In genomic region chr9:136991993-136992818, GRCh38 we compare ENCODE assay signal across 8 cellular contexts. TPM values are rescaled to one million over a fixed set of nuclear protein-coding genes. Genes with fewer than 3 reads are reported as not detected.
DNase-seq lines count a peak whose midpoint lies in the region; ATAC-seq and TF ChIP-seq lines count a peak whose summit lies in the region.

PAXX (plus strand) TSS chr9:136992422; CDS start chr9:136992444, 22 bp downstream.

- H2AFZ ChIP-seq in Karpas-422 (ENCODE audit: low read length) = peak within 1 kb of the TSS; percentile 63; the same call in 1 of the 2 replicates

- WGBS in stomach, 5 donors = 0 to 2% (median 0%) methylated on average over 29 to 92 of the region's 92 CpGs

- H3K27ac ChIP-seq in Karpas-422 (ENCODE audit: low read length) (0 out of 2 replicates have a peak within 1 kb of the TSS, but pooled peaks have one; percentile 25), stomach (peak within 1 kb of the TSS; percentile 92 to 94 (median 94))

- TF ChIP-seq EP300 in stomach (IDR thresholded peaks at IDR 0.05) = no peak

- H3K79me2 ChIP-seq in Karpas-422 (ENCODE audit: low read length) = 0 out of 2 replicates have a peak, but pooled peaks cover 5% of the 10 kb centered on the region

- H3K4me3 ChIP-seq in Karpas-422 (ENCODE audit: low read length) (peak within 1 kb of the TSS; percentile 90), fibroblast of villous mesenchyme (ENCODE audit: low read depth, low read length) (peak within 1 kb of the TSS; percentile 67), stomach (peak within 1 kb of the TSS; percentile 67 to 84 (median 73))

- H3K36me3 Mint-ChIP-seq in neural crest cell (ENCODE audit: low read depth) = no peaks in the 10 kb centered on the region

- no peaks in the 10 kb centered on the region for H3K9me3 Mint-ChIP-seq in neural crest cell

- H3K4me2 ChIP-seq in Karpas-422 (ENCODE audit: low read depth, low read length, poor library complexity, severe bottlenecking) = peak within 1 kb of the TSS; percentile 97

- peaks cover 21% of the 10 kb centered on the region for H3K4me1 ChIP-seq in Karpas-422 (ENCODE audit: low read length)
- H3K4me1 ChIP-seq in stomach = peaks cover 43 to 53% (median 50%) of the 10 kb centered on the region in 4 donors

- TF ChIP-seq POLR2A in stomach (IDR thresholded peaks at IDR 0.05) = no peak

- intact Hi-C loops in stomach (cut with DNase I; ENCODE audit: low total_unique reads) = no loop called here

- H3K4me1 Mint-ChIP-seq in neural crest cell = peaks cover 3% of the 10 kb centered on the region

- H3K9me3 ChIP-seq in Karpas-422 (ENCODE audit: low read length) (no peaks in the 10 kb centered on the region), stomach (no peaks in the 10 kb centered on the region)

- no peak for TF ChIP-seq CTCF in fibroblast of villous mesenchyme (IDR thresholded peaks at IDR 0.05; ENCODE audit: insufficient read depth, low read depth, low read length)
- TF ChIP-seq CTCF in neural crest cell (conservative IDR thresholded peaks at IDR 0.05) = no peak
- no peak for TF ChIP-seq CTCF in stomach (IDR thresholded peaks at IDR 0.05)

- H3K27me3 Mint-ChIP-seq in neural crest cell (ENCODE audit: low read depth) = peaks cover 3% of the 10 kb centered on the region

- H3K36me3 ChIP-seq in Karpas-422 (ENCODE audit: insufficient read depth, low read length) (no peaks in the 10 kb centered on the region), stomach (peaks cover 0 to 15% (median 11%) of the 10 kb centered on the region in 4 donors)

- ATAC-seq in GM21786 (IDR thresholded peaks at IDR 0.05; ENCODE audit: unreplicated experiment) = peak; percentile 67

- DNase-seq in EL (peak; percentile 89), Karpas-422 (peak; percentile 97), SHP77 (lab: John Stamatoyannopoulos, UW) (peak; percentile 69 to 91), fibroblast of villous mesenchyme (ENCODE audit: low read depth) (peak; percentile 94), neural crest cell (ENCODE audit: low read depth, low spot score) (peak; percentile 92), stomach (peak; percentile 94)
- peak; percentile 98 for DNase-seq in activated effector memory CD4-positive, alpha-beta T cell treated with anti-CD3 and anti-CD28 coated beads, Interleukin-2, amount 50 U/mL, for 16 hours

- peak within 1 kb of the TSS; percentile 88 for H3K4me3 Mint-ChIP-seq in neural crest cell

- H3K27me3 ChIP-seq in Karpas-422 (ENCODE audit: low read length) (no peaks in the 10 kb centered on the region), stomach (peaks cover 0 to 42% (median 0%) of the 10 kb centered on the region in 3 donors)

- peak within 1 kb of the TSS; percentile 84 for H3K9ac ChIP-seq in Karpas-422 (ENCODE audit: low read length)

- H4K20me1 ChIP-seq in Karpas-422 (ENCODE audit: insufficient read depth, low read depth, low read length) = peaks cover 6% of the 10 kb centered on the region; the same call in 1 of the 2 replicates

- H3K27ac Mint-ChIP-seq in neural crest cell (ENCODE audit: unreplicated experiment) = peak within 1 kb of the TSS; percentile 62

- H3K9me2 ChIP-seq in Karpas-422 (replicated peaks; ENCODE audit: insufficient read depth, low read length) = no peaks in the 10 kb centered on the region

RNA-seq across cellular contexts. Expression of gene PAXX, which starts in this region (rescaled TPM):
- total RNA-seq in Karpas-422 (2014; rRNA removed; shearing (Covaris generic); ENCODE audit: low replicate concordance) = 20.1 and 62.6 TPM in 2 replicates
- total RNA-seq in fibroblast of villous mesenchyme (9.9 and 18.0 TPM in 2 replicates), neural crest cell (82.6 and 84.9 TPM in 2 replicates), stomach (10 to 100 TPM; 11.9 to 93.6 (median 45.2) TPM)
- 100 to 1,000 TPM; 158 to 206 (median 178) TPM for polyA plus RNA-seq in stomach

Comparison
In these comparisons a context has a peak if more than half of its experiments do, and no peak if none do; other contexts are left out.
1. Peak in every context shown above with its lines: DNase-seq, ATAC-seq, H3K4me3 ChIP-seq and H3K27ac ChIP-seq.